Comparison of ENCODE assay signal across 8 cellular contexts in genomic region chr7:151017953-151018420, GRCh38. TPM values are rescaled to one million over a fixed set of nuclear protein-coding genes. Genes with fewer than 3 reads are reported as not detected.
DNase-seq lines count a peak whose midpoint lies in the region; ATAC-seq, FAIRE-seq and TF ChIP-seq lines count a peak whose summit lies in the region.

No MANE protein-coding gene starts in this region.

- no peaks in the 10 kb centered on the region for H3K36me3 ChIP-seq in SJCRH30

- peaks cover 5% of the 10 kb centered on the region for H3K4me1 Mint-ChIP-seq in progenitor cell of endocrine pancreas (ENCODE audit: low read depth)

- H3K9me3 ChIP-seq in SJCRH30 (replicated peaks), result no peaks in the 10 kb centered on the region

- no peaks in the 10 kb centered on the region for H3K9me3 Mint-ChIP-seq in progenitor cell of endocrine pancreas (ENCODE audit: low read depth)

- DNase-seq in NCI-H524 (lab: John Stamatoyannopoulos, UW), result peak; percentile 38 to 68
- no peak for DNase-seq in NCI-H524 treated with DMSO at 0.1 percent for 48 hours (lab: John Stamatoyannopoulos, UW)
- peak; percentile 64 to 68 for DNase-seq in SJCRH30
- DNase-seq in activated naive CD4-positive, alpha-beta T cell treated with Interleukin-2 at 50 U/mL for 16 hours, result peak; percentile 85
- DNase-seq in Right ventricle myocardium superior, result peak; percentile 84
- peak; percentile 81 for DNase-seq in progenitor cell of endocrine pancreas (ENCODE audit: low spot score, unreplicated experiment)
- DNase-seq in urothelium cell line (ENCODE audit: low spot score), result peak; percentile 47

- peak; percentile 93 for TF ChIP-seq CTCF in progenitor cell of endocrine pancreas (IDR thresholded peaks at IDR 0.05; ENCODE audit: unreplicated experiment)

- intact Hi-C loops in Right ventricle myocardium superior (cut with DNase I), result no loop called here

- peaks cover 85% of the 10 kb centered on the region for H3K27me3 Mint-ChIP-seq in progenitor cell of endocrine pancreas

- H3K27ac Mint-ChIP-seq in progenitor cell of endocrine pancreas, result peak overlapping the region; percentile 56

- peaks cover 40% of the 10 kb centered on the region for H3K27me3 ChIP-seq in SJCRH30

- H3K27ac ChIP-seq in SJCRH30, result no peak overlapping the region

- no peaks in the 10 kb centered on the region; the same call in 1 of the 2 replicates for H3K4me1 ChIP-seq in SJCRH30

- no peak overlapping the region for H3K4me3 ChIP-seq in SJCRH30

- H3K4me3 Mint-ChIP-seq in progenitor cell of endocrine pancreas (ENCODE audit: low read depth), result peak overlapping the region; percentile 57

- ATAC-seq in HG03432 (IDR thresholded peaks at IDR 0.05; ENCODE audit: unreplicated experiment) (peak; percentile 68), Right ventricle myocardium superior (ENCODE audit: poor library complexity) (peak; percentile 74)

- H3K36me3 Mint-ChIP-seq in progenitor cell of endocrine pancreas (ENCODE audit: insufficient read depth), result no peaks in the 10 kb centered on the region

- FAIRE-seq in urothelium cell line (lab: Jason Lieb, UNC), result no peak

RNA-seq across cellular contexts. Expression of gene ATG9B, which starts 6.3 kb away (rescaled TPM):
- total RNA-seq in SJCRH30 (2014; rRNA removed; shearing (Covaris generic)), result 0.08 TPM in 1 of 2 replicates, not detected in the other
- not detected for total RNA-seq in Right ventricle myocardium superior
- total RNA-seq in progenitor cell of endocrine pancreas, result 0.58 and 0.79 TPM in 2 replicates

RNA-seq across cellular contexts. Expression of gene ABCB8, which starts 10.3 kb away (rescaled TPM):
- 20.8 and 22.3 TPM in 2 replicates for total RNA-seq in SJCRH30 (2014; rRNA removed; shearing (Covaris generic))
- total RNA-seq in Right ventricle myocardium superior (24.6 TPM), progenitor cell of endocrine pancreas (36.0 and 36.2 TPM in 2 replicates)

RNA-seq across cellular contexts. Expression of gene NOS3, which starts 27.2 kb away (rescaled TPM):
- total RNA-seq in SJCRH30 (2014; rRNA removed; shearing (Covaris generic)), result 0.05 and 0.20 TPM in 2 replicates
- 10.0 TPM for total RNA-seq in Right ventricle myocardium superior
- 0.74 and 1.1 TPM in 2 replicates for total RNA-seq in progenitor cell of endocrine pancreas

RNA-seq across cellular contexts. Expression of gene ASIC3, which starts 30.3 kb away (rescaled TPM):
- total RNA-seq in SJCRH30 (2014; rRNA removed; shearing (Covaris generic)), result 1.3 and 1.5 TPM in 2 replicates
- total RNA-seq in Right ventricle myocardium superior (6.5 TPM), progenitor cell of endocrine pancreas (3.5 and 5.1 TPM in 2 replicates)

RNA-seq across cellular contexts. Expression of gene CDK5, which starts 39.7 kb away (rescaled TPM):
- 34.3 and 39.2 TPM in 2 replicates for total RNA-seq in SJCRH30 (2014; rRNA removed; shearing (Covaris generic))
- total RNA-seq in Right ventricle myocardium superior, result 6.3 TPM
- total RNA-seq in progenitor cell of endocrine pancreas, result 22.6 and 24.9 TPM in 2 replicates
